1 cellular context compared by ENCODE assay signal in genomic region chr10:122343135-122343800, GRCh38.
A peak's percentile ranks its signal among the peaks of the same experiment; 100 is the strongest.
TF ChIP-seq lines count a peak whose summit lies in the region.

No MANE protein-coding gene starts in this region.

TF ChIP-seq in HepG2, 621 proteins besides CTCF, POLR2A, EP300 and RAD21:
- TF ChIP-seq ZNF317 (CRISPR knock-in tag; IDR thresholded peaks at IDR 0.05) = no peak
- no peak for TF ChIP-seq ZNF337 (CRISPR knock-in tag; IDR thresholded peaks at IDR 0.05; ENCODE audit: borderline replicate concordance, low read depth)
- peak; percentile 62; the same call in 1 of the 2 replicates for TF ChIP-seq ZKSCAN5 (CRISPR knock-in tag; IDR thresholded peaks at IDR 0.05)
- TF ChIP-seq JUN (CRISPR knock-in tag; IDR thresholded peaks at IDR 0.05) = no peak
- TF ChIP-seq CEBPG (CRISPR knock-in tag; IDR thresholded peaks at IDR 0.05) = no peak
- no peak for TF ChIP-seq ZNF713 (CRISPR knock-in tag; IDR thresholded peaks at IDR 0.05)
